Comparison of ENCODE assay signal across 1 cellular context in genomic region chr5:100889165-100889564, GRCh38.
TF ChIP-seq lines count a peak whose summit lies in the region.

No MANE protein-coding gene starts in this region.

TF ChIP-seq in WTC11, 78 proteins besides CTCF, POLR2A, EP300 and RAD21 (continued from another document):
- TF ChIP-seq ZBTB43 (CRISPR knock-in tag; IDR thresholded peaks at IDR 0.05) (no peak), KAT7 (CRISPR knock-in tag; IDR thresholded peaks at IDR 0.05; ENCODE audit: borderline replicate concordance) (no peak), CREM (CRISPR knock-in tag; IDR thresholded peaks at IDR 0.05) (no peak)
